ENCODE assay signal across 1 cellular context in genomic region chr1:37380546-37380945, GRCh38.
TF ChIP-seq lines count a peak whose summit lies in the region.

No MANE protein-coding gene starts in this region.

TF ChIP-seq in WTC11, 78 proteins besides CTCF, POLR2A, EP300 and RAD21 (continued from another document):
- peak; percentile 59; the same call in 1 of the 2 replicates for TF ChIP-seq MAX (CRISPR knock-in tag; IDR thresholded peaks at IDR 0.05)
